Comparison of ENCODE assay signal across 1 cellular context in the genomic region with DNA sequence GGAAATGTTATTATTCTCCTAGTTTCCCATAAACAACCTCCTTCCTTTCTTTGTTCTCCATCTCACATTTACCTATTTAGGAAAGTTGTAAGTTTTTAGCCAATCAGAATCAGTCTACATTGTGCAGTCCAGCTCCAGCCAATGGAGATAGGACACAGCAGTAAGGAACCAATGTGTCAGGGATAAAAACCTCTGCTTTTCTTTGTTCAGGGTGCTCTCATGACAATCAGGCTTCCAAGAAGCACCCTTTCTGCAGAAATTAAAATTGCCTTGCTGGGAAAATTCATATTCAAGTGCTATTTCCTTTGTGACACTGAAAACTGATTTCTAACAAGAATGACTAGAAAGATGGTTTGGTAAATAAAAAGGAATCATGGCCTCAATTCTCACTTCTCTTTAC.
TF ChIP-seq lines count a peak whose summit lies in the region.

No MANE protein-coding gene starts in this region.

TF ChIP-seq in endothelial cell of umbilical vein, 7 proteins besides CTCF, POLR2A, EP300 and RAD21:
- TF ChIP-seq FOS (IDR thresholded peaks at IDR 0.05; ENCODE audit: borderline replicate concordance, insufficient read depth, low read length), result no peak
- no peak for TF ChIP-seq MAX (IDR thresholded peaks at IDR 0.05; ENCODE audit: insufficient read depth, insufficient read length)
- TF ChIP-seq MYC (IDR thresholded peaks at IDR 0.05; ENCODE audit: low read depth, low read length), result no peak
- TF ChIP-seq POLR2AphosphoS5 (IDR thresholded peaks at IDR 0.05; ENCODE audit: insufficient read depth, low read depth, low read length), result no peak
- TF ChIP-seq JUN (IDR thresholded peaks at IDR 0.05; ENCODE audit: borderline replicate concordance, insufficient read depth, insufficient read length, low read depth), result no peak
- TF ChIP-seq EZH2 (IDR thresholded peaks at IDR 0.05; ENCODE audit: borderline replicate concordance, low read depth, low read length, severe bottlenecking), result no peak
- TF ChIP-seq GATA2 (IDR thresholded peaks at IDR 0.05; ENCODE audit: insufficient read depth, insufficient read length, low read depth, low read length), result no peak
